ENCODE assay signal across 26 cellular contexts in the genomic region with DNA sequence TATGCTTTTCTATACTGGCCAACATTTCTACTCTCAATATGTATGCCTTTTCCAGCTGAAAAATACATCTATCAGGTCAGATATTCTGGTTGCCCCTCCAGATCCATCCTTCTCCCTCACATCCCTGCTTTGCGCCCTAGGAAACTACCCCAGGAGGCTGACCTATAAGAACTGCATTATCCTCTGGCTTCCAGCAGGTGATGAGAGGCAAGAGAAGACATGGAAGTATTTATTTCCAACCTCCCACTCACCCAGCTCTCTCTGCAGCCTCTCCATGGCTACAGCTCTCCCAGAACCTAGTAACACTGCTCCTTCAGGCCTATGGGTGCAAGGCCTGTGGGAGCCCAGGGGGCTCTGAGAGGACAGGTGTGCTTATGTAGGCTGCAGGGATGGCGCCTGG. TPM values are rescaled to one million over a fixed set of nuclear protein-coding genes. Genes with fewer than 3 reads are reported as not detected.
A peak's percentile ranks its signal among the peaks of the same experiment; 100 is the strongest.
DNase-seq lines count a peak whose midpoint lies in the region; ATAC-seq, FAIRE-seq and TF ChIP-seq lines count a peak whose summit lies in the region.
"Had no signal": no experiment of that assay in that cellular context is flagged by ENCODE, and none has a peak within 500 bp of the region (broad histone marks: within the 10 kb centered on the region; RNA-seq: fewer than 3 reads in every experiment).

No MANE protein-coding gene starts in this region.

- CTCF ChIA-PET in A549 (lab: Yijun Ruan, JAX), result interaction anchor here (0.6 to 9.7 kb wide), 7 partner anchors 9 to 249 kb away, joined by 3 to 113 read pairs (median 4); no protein-coding TSS in a partner anchor
- CTCF ChIA-PET in WTC11 (lab: Charles Lee), result interaction anchor here (0.7 to 1.9 kb wide), 3 partner anchors 25 to 32 kb away, joined by 3 to 10 read pairs (median 7); no protein-coding TSS in a partner anchor

- H4K20me1 ChIP-seq in GM23338 (replicated peaks; ENCODE audit: insufficient read depth) (no peaks in the 10 kb centered on the region), neural progenitor cell (ENCODE audit: low read depth) (no peaks in the 10 kb centered on the region)

- no peaks in the 10 kb centered on the region for H3K79me2 ChIP-seq in GM23338 (replicated peaks; ENCODE audit: insufficient read depth)
- H3K79me2 ChIP-seq in neural progenitor cell (ENCODE audit: low read depth), result no peaks in the 10 kb centered on the region

- H3K27me3 Mint-ChIP-seq in GM23338 (ENCODE audit: insufficient read depth, low read depth, poor library complexity), result no peaks in the 10 kb centered on the region
- no peaks in the 10 kb centered on the region for H3K27me3 Mint-ChIP-seq in WTC11 (ENCODE audit: low read depth)
- H3K27me3 Mint-ChIP-seq in neural progenitor cell (ENCODE audit: insufficient read depth, low read depth), result peaks cover 4% of the 10 kb centered on the region
- H3K27me3 Mint-ChIP-seq: B cell had no signal

- H3K27me3 ChIP-seq in GM23338 (ENCODE audit: insufficient read depth), result no peaks in the 10 kb centered on the region
- H3K27me3 ChIP-seq in neural progenitor cell, result no peaks in the 10 kb centered on the region

- H3K4me3 ChIP-seq in A549 (no peak overlapping the region), GM23338 (no peak overlapping the region), neural progenitor cell (no peak overlapping the region)
- H3K4me3 ChIP-seq: K562 had no signal

- H2AFZ ChIP-seq in GM23338, result no peak overlapping the region
- no peak overlapping the region for H2AFZ ChIP-seq in neural progenitor cell (replicated peaks)

- WGBS in A549 (ENCODE audit: missing lambda C conversion rate), result 88% methylated on average over 2 of the region's 2 CpGs

- 0 out of 2 replicates have a peak, but pooled peaks cover 3% of the 10 kb centered on the region for H3K9me2 ChIP-seq in GM23338 (ENCODE audit: insufficient read depth)

- ATAC-seq in A549 (peak; percentile 41 to 48; a peak in 3 of 6 replicates), GM23338 (peak; percentile 77), WTC11 (peak; percentile 55)
- ATAC-seq: CD8-positive, alpha-beta T cell; K562 had no signal

- H3K27ac ChIP-seq in A549 (peak overlapping the region in 1 of 2 experiments; percentile 21; a peak in 1 of 6 replicates), GM23338 (ENCODE audit: low read depth) (no peak overlapping the region), neural progenitor cell (no peak overlapping the region)
- H3K27ac ChIP-seq: C4-2B had no signal

- DNase-seq in A549 (ENCODE audit: low read depth in 1 of 2, low spot score in 1 of 2), result no peak
- DNase-seq in GM23338 (ENCODE audit: low spot score), result peak; percentile 34
- DNase-seq in WTC11 (ENCODE audit: low spot score), result no peak
- DNase-seq in neural progenitor cell (ENCODE audit: low spot score), result no peak
- no peak for DNase-seq in SW 1271 (lab: John Stamatoyannopoulos, UW)
- DNase-seq in GF-D8 (lab: John Stamatoyannopoulos, UW), result no peak
- no peak for DNase-seq in activated T-cell treated with anti-CD3 and anti-CD28 coated beads, Interleukin-2, amount 50 U/mL, for 48 hours
- DNase-seq: Caco-2; CD8-positive, alpha-beta T cell; Kasumi-1; NCI-H1092 treated with DMSO at 0.1 percent for 48 hours; NCI-H1436; NCI-H187; NCI-H2081 treated with DMSO at 0.1 percent for 48 hours; NCI-H446 treated with DMSO at 0.1 percent for 48 hours; NCI-H526; NCI-H82; NK-92 treated with Interleukin-12 subunit alpha and Interleukin-12 subunit beta, amount 100 ng/mL, for 24 hours; RPMI8226; SHP77; T-helper 1 cell had no signal

- H3K27ac Mint-ChIP-seq in GM23338, result no peak overlapping the region
- no peak overlapping the region for H3K27ac Mint-ChIP-seq in WTC11
- no peak overlapping the region for H3K27ac Mint-ChIP-seq in neural progenitor cell
- H3K27ac Mint-ChIP-seq: B cell; CD8-positive, alpha-beta T cell had no signal

- H3K9me3 Mint-ChIP-seq in GM23338 (no peaks in the 10 kb centered on the region), WTC11 (no peaks in the 10 kb centered on the region), neural progenitor cell (no peaks in the 10 kb centered on the region)
- H3K9me3 Mint-ChIP-seq: CD8-positive, alpha-beta T cell had no signal

- no peak for TF ChIP-seq EP300 in A549 (IDR thresholded peaks at IDR 0.05)

- no peaks in the 10 kb centered on the region for H3K36me3 ChIP-seq in GM23338 (ENCODE audit: insufficient read depth)
- no peaks in the 10 kb centered on the region for H3K36me3 ChIP-seq in neural progenitor cell

- H3K9ac ChIP-seq in neural progenitor cell, result no peak overlapping the region

- H3K4me2 ChIP-seq in A549 (no peak overlapping the region), GM23338 (no peak overlapping the region), neural progenitor cell (no peak overlapping the region)

- TF ChIP-seq CTCF in A549 (IDR thresholded peaks at IDR 0.05) (no peak), GM23338 (conservative IDR thresholded peaks at IDR 0.05; ENCODE audit: low read depth in 2 of 2) (0 out of 4 replicates have a peak, but pooled peaks of 1 of the 2 experiments have one; percentile 20), WTC11 (IDR thresholded peaks at IDR 0.05) (no peak), neural progenitor cell (IDR thresholded peaks at IDR 0.05) (peak; percentile 4)

- H3K4me1 ChIP-seq in A549 (peaks cover 4% of the 10 kb centered on the region; the same call in 1 of the 3 replicates), GM23338 (ENCODE audit: insufficient read depth) (no peaks in the 10 kb centered on the region), neural progenitor cell (no peaks in the 10 kb centered on the region)

- H3F3A ChIP-seq in GM23338 (replicated peaks; ENCODE audit: low read depth), result no peaks in the 10 kb centered on the region
- no peaks in the 10 kb centered on the region for H3F3A ChIP-seq in neural progenitor cell (ENCODE audit: low read depth)

- no peaks in the 10 kb centered on the region for H3K36me3 Mint-ChIP-seq in GM23338 (ENCODE audit: low read depth)
- H3K36me3 Mint-ChIP-seq in WTC11, result no peaks in the 10 kb centered on the region
- no peaks in the 10 kb centered on the region for H3K36me3 Mint-ChIP-seq in neural progenitor cell
- H3K36me3 Mint-ChIP-seq: CD8-positive, alpha-beta T cell had no signal

- FAIRE-seq in A549 (lab: Jason Lieb, UNC), result no peak
- FAIRE-seq: A204.1, H1, K562 had no signal

- H3K4me3 Mint-ChIP-seq in GM23338 (no peak overlapping the region), WTC11 (no peak overlapping the region), neural progenitor cell (no peak overlapping the region)
- H3K4me3 Mint-ChIP-seq: B cell; CD8-positive, alpha-beta T cell had no signal

- POLR2A ChIA-PET in A549 (lab: Yijun Ruan, JAX), result no interaction called here
- POLR2A ChIA-PET in WTC11 (lab: Charles Lee), result no interaction called here

- no peak for TF ChIP-seq POLR2A in A549 (IDR thresholded peaks at IDR 0.05; ENCODE audit: low read length)

- no peaks in the 10 kb centered on the region for H3K4me1 Mint-ChIP-seq in GM23338
- H3K4me1 Mint-ChIP-seq in WTC11, result no peaks in the 10 kb centered on the region
- H3K4me1 Mint-ChIP-seq in neural progenitor cell, result no peaks in the 10 kb centered on the region
- H3K4me1 Mint-ChIP-seq: B cell had no signal

- no peak for TF ChIP-seq RAD21 in A549 (conservative IDR thresholded peaks at IDR 0.05 in 1 of 2, IDR thresholded peaks at IDR 0.05 in 1 of 2)

- H3K9me3 ChIP-seq in A549 (no peaks in the 10 kb centered on the region), neural progenitor cell (ENCODE audit: low read depth) (no peaks in the 10 kb centered on the region)
- H3K9me3 ChIP-seq: Caco-2 had no signal

TF ChIP-seq in A549, 52 proteins besides CTCF, POLR2A, EP300 and RAD21 (continues in another document):
- no peak for TF ChIP-seq CHD4 (IDR thresholded peaks at IDR 0.05; ENCODE audit: borderline replicate concordance)
- TF ChIP-seq GATA3 (IDR thresholded peaks at IDR 0.05; ENCODE audit: borderline replicate concordance), result no peak
- no peak for TF ChIP-seq HOXA7 (CRISPR knock-in tag; IDR thresholded peaks at IDR 0.05)
- TF ChIP-seq CBX2 (IDR thresholded peaks at IDR 0.05; ENCODE audit: borderline replicate concordance, low read depth), result no peak
- no peak for TF ChIP-seq RARB (CRISPR knock-in tag; IDR thresholded peaks at IDR 0.05)

TF ChIP-seq in GM23338, 12 proteins besides CTCF, POLR2A, EP300 and RAD21 (continues in another document):
- TF ChIP-seq EZH2 (IDR thresholded peaks at IDR 0.05; ENCODE audit: low read depth, unreplicated experiment), result no peak

TF ChIP-seq in WTC11, 78 proteins besides CTCF, POLR2A, EP300 and RAD21 (continues in another document):
- no peak for TF ChIP-seq MYBL2 (CRISPR knock-in tag; IDR thresholded peaks at IDR 0.05)
- no peak for TF ChIP-seq ESRRA (CRISPR knock-in tag; IDR thresholded peaks at IDR 0.05; ENCODE audit: borderline replicate concordance)
- TF ChIP-seq ZNF138 (CRISPR knock-in tag; conservative IDR thresholded peaks at IDR 0.05), result no peak
- TF ChIP-seq, protein P1, sequence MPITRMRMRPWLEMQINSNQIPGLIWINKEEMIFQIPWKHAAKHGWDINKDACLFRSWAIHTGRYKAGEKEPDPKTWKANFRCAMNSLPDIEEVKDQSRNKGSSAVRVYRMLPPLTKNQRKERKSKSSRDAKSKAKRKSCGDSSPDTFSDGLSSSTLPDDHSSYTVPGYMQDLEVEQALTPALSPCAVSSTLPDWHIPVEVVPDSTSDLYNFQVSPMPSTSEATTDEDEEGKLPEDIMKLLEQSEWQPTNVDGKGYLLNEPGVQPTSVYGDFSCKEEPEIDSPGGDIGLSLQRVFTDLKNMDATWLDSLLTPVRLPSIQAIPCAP (CRISPR knock-in tag; IDR thresholded peaks at IDR 0.05), result no peak

RNA-seq across cellular contexts. Expression of a gene that starts 42.9 kb away (rescaled TPM):
- polyA plus RNA-seq in A549 (2011; rRNA removed) (1.2 and 1.5 TPM in 2 replicates), A549 (2017; fragmentation: RNase III; extraction: RNeasy Plus Mini Kit Qiagen cat#74134 plus additional on column Dnase treatment) (4.0 to 4.4 TPM (median 4.2 TPM) in 3 replicates), GM23338 (2016; fragmentation: Nextera tagmentation; extraction: Ambion mirVana) (5.5 and 5.9 TPM in 2 replicates)
- 3.5 and 4.8 TPM in 2 replicates for polyA plus RNA-seq in A549 (2012; cell fraction: cytosol; rRNA removed)
- 7.4 and 9.1 TPM in 2 replicates for polyA plus RNA-seq in A549 (2012; cell fraction: nucleus; rRNA removed)
- polyA minus RNA-seq in A549 (2011; rRNA and poly(A)+ RNA removed), result 0.79 and 1.6 TPM in 2 replicates
- 7.1 and 7.7 TPM in 2 replicates for total RNA-seq in GM23338 (2014; rRNA removed; shearing (Covaris generic))
- total RNA-seq in WTC11 (2021) (8.5 to 13.9 TPM (median 10.1 TPM) in 3 replicates), neural progenitor cell (ENCODE audit: low replicate concordance) (0.75 and 2.4 TPM in 2 replicates)

RNA-seq across cellular contexts. Expression of a gene that starts 58.7 kb away (rescaled TPM):
- polyA plus RNA-seq in A549 (2011; rRNA removed), result 23.0 and 33.1 TPM in 2 replicates
- polyA plus RNA-seq in A549 (2012; cell fraction: cytosol; rRNA removed), result 17.2 and 21.3 TPM in 2 replicates
- 54.8 and 76.8 TPM in 2 replicates for polyA plus RNA-seq in A549 (2012; cell fraction: nucleus; rRNA removed)
- polyA plus RNA-seq in A549 (2017; fragmentation: RNase III; extraction: RNeasy Plus Mini Kit Qiagen cat#74134 plus additional on column Dnase treatment), result 25.2 to 26.7 TPM (median 25.9 TPM) in 3 replicates
- 104 and 122 TPM in 2 replicates for polyA minus RNA-seq in A549 (2011; rRNA and poly(A)+ RNA removed)
- total RNA-seq in GM23338 (2014; rRNA removed; shearing (Covaris generic)), result 27.2 and 31.4 TPM in 2 replicates
- 7.2 and 8.9 TPM in 2 replicates for polyA plus RNA-seq in GM23338 (2016; fragmentation: Nextera tagmentation; extraction: Ambion mirVana)
- 28.3 to 32.5 TPM (median 29.2 TPM) in 3 replicates for total RNA-seq in WTC11 (2021)
- 32.9 and 44.3 TPM in 2 replicates for total RNA-seq in neural progenitor cell (ENCODE audit: low replicate concordance)
